16 cellular contexts compared by ENCODE assay signal in genomic region chr6:144497650-144498049, GRCh38.
DNase-seq lines count a peak whose midpoint lies in the region; ATAC-seq and TF ChIP-seq lines count a peak whose summit lies in the region.
"Had no signal": no experiment of that assay in that cellular context is flagged by ENCODE, and none has a peak within 500 bp of the region (broad histone marks: within the 10 kb centered on the region; RNA-seq: fewer than 3 reads in every experiment).

No MANE protein-coding gene starts in this region.

- no peaks in the 10 kb centered on the region for H3K4me1 ChIP-seq in CD8-positive, alpha-beta T cell (ENCODE audit: insufficient read depth, low read length)
- H3K4me1 ChIP-seq in left lung = no peaks in the 10 kb centered on the region
- H3K4me1 ChIP-seq: BE2C had no signal

- intact Hi-C loops in CD8-positive, alpha-beta T cell (cut with DNase I, micrococcal nuclease) = no loop called here
- intact Hi-C loops in left lung (cut with DNase I) (no loop called here), left ventricle myocardium superior (cut with micrococcal nuclease) (no loop called here)

- peak; percentile 4 for DNase-seq in A172 (ENCODE audit: low spot score)
- DNase-seq in CD8-positive, alpha-beta T cell = no peak
- DNase-seq in activated naive CD8-positive, alpha-beta T cell treated with anti-CD3 and anti-CD28 coated beads for 36 hours = no peak
- DNase-seq in left lung = no peak
- no peak for DNase-seq in left ventricle myocardium superior
- no peak for DNase-seq in NCI-H146 treated with DMSO at 0.1 percent for 48 hours (lab: John Stamatoyannopoulos, UW; ENCODE audit: unreplicated experiment)
- DNase-seq: BE2C, HFFc6, NCI-H1436 treated with DMSO at 0.1 percent for 48 hours, NCI-H2107, NCI-H345, NCI-H69, PC-3 had no signal

- no peak overlapping the region for H3K4me3 Mint-ChIP-seq in CD8-positive, alpha-beta T cell
- H3K4me3 Mint-ChIP-seq in activated naive CD8-positive, alpha-beta T cell treated with anti-CD3 and anti-CD28 coated beads for 36 hours = no peak overlapping the region
- H3K4me3 Mint-ChIP-seq: HFFc6 had no signal

- H3K9me3 Mint-ChIP-seq in CD8-positive, alpha-beta T cell = no peaks in the 10 kb centered on the region
- no peaks in the 10 kb centered on the region for H3K9me3 Mint-ChIP-seq in activated naive CD8-positive, alpha-beta T cell treated with anti-CD3 and anti-CD28 coated beads for 36 hours
- H3K9me3 Mint-ChIP-seq: HFFc6 had no signal

- no peak for TF ChIP-seq CTCF in CD8-positive, alpha-beta T cell (IDR thresholded peaks at IDR 0.05)
- no peak for TF ChIP-seq CTCF in left lung (IDR thresholded peaks at IDR 0.05)

- CTCF ChIA-PET in CD8-positive, alpha-beta T cell (lab: Charles Lee) = no interaction called here

- H3K36me3 ChIP-seq in CD8-positive, alpha-beta T cell (ENCODE audit: insufficient read depth, low read length) = peaks cover 19% of the 10 kb centered on the region
- H3K36me3 ChIP-seq in left lung = peaks cover 0 to 76% of the 10 kb centered on the region in 2 donors
- H3K36me3 ChIP-seq: BE2C had no signal

- H3K4me3 ChIP-seq in CD8-positive, alpha-beta T cell (ENCODE audit: low read depth, low read length) = no peak overlapping the region
- no peak overlapping the region for H3K4me3 ChIP-seq in left lung
- H3K4me3 ChIP-seq: K562 had no signal

- H3K27me3 Mint-ChIP-seq in CD8-positive, alpha-beta T cell (ENCODE audit: low read depth) = no peaks in the 10 kb centered on the region
- no peaks in the 10 kb centered on the region for H3K27me3 Mint-ChIP-seq in activated naive CD8-positive, alpha-beta T cell treated with anti-CD3 and anti-CD28 coated beads for 36 hours

- ATAC-seq in CD8-positive, alpha-beta T cell = no peak
- peak; percentile 35 for ATAC-seq in left lung
- no peak for ATAC-seq in left ventricle myocardium superior
- no peak for ATAC-seq in GM21515 (IDR thresholded peaks at IDR 0.05; ENCODE audit: unreplicated experiment)
- ATAC-seq: K562, PC-3 had no signal

- POLR2A ChIA-PET in CD8-positive, alpha-beta T cell (lab: Charles Lee) = interaction anchor here (0.6 kb wide), 3 partner anchors 41 to 1325 kb away, joined by 3 to 4 read pairs (median 3); no protein-coding TSS in a partner anchor

- H3K9me3 ChIP-seq in CD8-positive, alpha-beta T cell (ENCODE audit: low read length) = no peaks in the 10 kb centered on the region
- no peaks in the 10 kb centered on the region for H3K9me3 ChIP-seq in left lung
- H3K9me3 ChIP-seq: BE2C had no signal

- H3K27me3 ChIP-seq in CD8-positive, alpha-beta T cell (ENCODE audit: insufficient read depth, low read length) = no peaks in the 10 kb centered on the region
- no peaks in the 10 kb centered on the region for H3K27me3 ChIP-seq in left lung

- H3K36me3 Mint-ChIP-seq in CD8-positive, alpha-beta T cell = peaks cover 71% of the 10 kb centered on the region
- H3K36me3 Mint-ChIP-seq in activated naive CD8-positive, alpha-beta T cell treated with anti-CD3 and anti-CD28 coated beads for 36 hours = peaks cover 34% of the 10 kb centered on the region

- H3K4me1 Mint-ChIP-seq in CD8-positive, alpha-beta T cell (ENCODE audit: low read depth) = peaks cover 27% of the 10 kb centered on the region
- H3K4me1 Mint-ChIP-seq in activated naive CD8-positive, alpha-beta T cell treated with anti-CD3 and anti-CD28 coated beads for 36 hours = peaks cover 11% of the 10 kb centered on the region

- H3K27ac Mint-ChIP-seq in CD8-positive, alpha-beta T cell = peak overlapping the region; percentile 7
- peak overlapping the region; percentile 30 for H3K27ac Mint-ChIP-seq in activated naive CD8-positive, alpha-beta T cell treated with anti-CD3 and anti-CD28 coated beads for 36 hours
- H3K27ac Mint-ChIP-seq: HFFc6 had no signal

- H3K27ac ChIP-seq in CD8-positive, alpha-beta T cell (ENCODE audit: low read depth, low read length) = no peak overlapping the region
- H3K27ac ChIP-seq in left lung = no peak overlapping the region
- H3K27ac ChIP-seq: HL-60 had no signal
